In genomic region chr2:135876066-135876711, GRCh38 we compare ENCODE assay signal across 8 cellular contexts. TPM values are rescaled to one million over a fixed set of nuclear protein-coding genes. Genes with fewer than 3 reads are reported as not detected.
DNase-seq lines count a peak whose midpoint lies in the region; ATAC-seq and TF ChIP-seq lines count a peak whose summit lies in the region.

Gene MCM6, minus strand, starts transcription at chr2:135876443. Its CDS starts 78 bp downstream, at chr2:135876365.

- H3K4me3 Mint-ChIP-seq in T-helper 17 cell, result peak within 1 kb of the TSS; percentile 95

- TF ChIP-seq POLR2A in GM15510 (IDR thresholded peaks at IDR 0.05; ENCODE audit: borderline replicate concordance, extremely low read depth, insufficient read length), result peak; percentile 58
- TF ChIP-seq POLR2A in uterus (IDR thresholded peaks at IDR 0.05), result peak; percentile 59 to 64

- peak within 1 kb of the TSS; percentile 40 for H3K27ac ChIP-seq in angular gyrus (ENCODE audit: low read depth, low read length)
- H3K27ac ChIP-seq in right cardiac atrium (ENCODE audit: low read length), result no peak within 1 kb of the TSS
- peak within 1 kb of the TSS; percentile 78 to 86 for H3K27ac ChIP-seq in uterus

- H3K4me1 Mint-ChIP-seq in T-helper 17 cell, result peaks cover 34% of the 10 kb centered on the region

- TF ChIP-seq CTCF in uterus (IDR thresholded peaks at IDR 0.05), result peak in 2 of 4 experiments; percentile 21 to 33

- no peaks in the 10 kb centered on the region for H3K36me3 Mint-ChIP-seq in T-helper 17 cell (ENCODE audit: low read depth)

- H3K27me3 Mint-ChIP-seq in T-helper 17 cell, result no peaks in the 10 kb centered on the region

- peak; percentile 98 for DNase-seq in NCI-H1694 treated with DMSO at 0.1 percent for 48 hours (lab: John Stamatoyannopoulos, UW)
- peak; percentile 95 to 96 (median 95) for DNase-seq in T-helper 17 cell
- peak; percentile 98 to 99 (median 99) for DNase-seq in right cardiac atrium
- DNase-seq in pulmonary artery endothelial cell (ENCODE audit: low read depth, low spot score), result peak; percentile 96
- DNase-seq in uterus, result peak; percentile 97 to 98

- peak; percentile 89 for ATAC-seq in HG02885 (IDR thresholded peaks at IDR 0.05; ENCODE audit: poor library complexity, unreplicated experiment)
- peak; percentile 92 for ATAC-seq in T-helper 17 cell
- peak; percentile 99 to 100 for ATAC-seq in right cardiac atrium

- H3K27me3 ChIP-seq in right cardiac atrium (ENCODE audit: control insufficient read depth, insufficient read depth), result no peaks in the 10 kb centered on the region
- no peaks in the 10 kb centered on the region for H3K27me3 ChIP-seq in uterus

- H3K4me1 ChIP-seq in right cardiac atrium (ENCODE audit: control insufficient read depth, insufficient read depth, low read length) (no peaks in the 10 kb centered on the region), uterus (peaks cover 0 to 6% of the 10 kb centered on the region in 2 donors)

- peak within 1 kb of the TSS; percentile 91 for H3K27ac Mint-ChIP-seq in T-helper 17 cell

- H3K4me3 ChIP-seq in right cardiac atrium (ENCODE audit: low read length) (peak within 1 kb of the TSS; percentile 75), uterus (peak within 1 kb of the TSS; percentile 53 to 60)

- H3K36me3 ChIP-seq in uterus, result no peaks in the 10 kb centered on the region

- H3K9me3 ChIP-seq in T-helper 17 cell (ENCODE audit: control insufficient read depth, low read length, poor library complexity, severe bottlenecking), result no peaks in the 10 kb centered on the region
- no peaks in the 10 kb centered on the region for H3K9me3 ChIP-seq in right cardiac atrium (ENCODE audit: control insufficient read depth, low read length)
- no peaks in the 10 kb centered on the region for H3K9me3 ChIP-seq in uterus

- under 1% methylated on average over 71 of the region's 71 CpGs for WGBS in right cardiac atrium

- intact Hi-C loops in right cardiac atrium (cut with DNase I), result no loop called here
- intact Hi-C loops in uterus (cut with DNase I; ENCODE audit: low total_unique reads), result no loop called here

RNA-seq across cellular contexts. Expression of gene MCM6, which starts in this region (rescaled TPM):
- total RNA-seq in T-helper 17 cell (10 to 100 TPM; 19.5 to 30.9 TPM), right cardiac atrium (1 to 10 TPM; 5.1 to 5.8 (median 5.4) TPM), pulmonary artery endothelial cell (28.6 and 41.4 TPM in 2 replicates), uterus (10 to 100 TPM in 2 of 4 donors, 1 to 10 TPM in 2; 2.3 to 37.4 (median 9.6) TPM)
- 2.5 TPM for polyA plus RNA-seq in right cardiac atrium
